ENCODE assay signal across 22 cellular contexts in the genomic region with DNA sequence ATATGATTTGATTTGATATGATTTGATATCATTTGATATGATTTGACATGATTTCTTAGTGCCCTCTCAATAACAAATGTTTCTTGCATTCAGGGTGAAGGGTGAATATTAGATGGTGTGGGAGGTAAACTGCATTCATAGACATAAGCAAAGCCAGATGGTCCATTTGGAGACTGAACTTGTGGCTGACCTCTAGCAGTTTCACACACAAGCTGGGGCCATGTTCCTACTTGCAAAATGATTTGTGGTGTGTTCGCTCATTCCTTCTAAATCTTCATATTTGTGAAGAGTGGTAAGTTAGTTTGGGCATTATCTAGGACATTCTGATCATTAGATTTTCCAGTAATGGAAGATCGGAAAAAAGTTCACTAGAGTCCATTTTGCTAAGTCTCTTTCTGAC. TPM values are rescaled to one million over a fixed set of nuclear protein-coding genes. Genes with fewer than 3 reads are reported as not detected.
DNase-seq lines count a peak whose midpoint lies in the region; ATAC-seq, FAIRE-seq and TF ChIP-seq lines count a peak whose summit lies in the region.
"Had no signal": no experiment of that assay in that cellular context is flagged by ENCODE, and none has a peak within 500 bp of the region (broad histone marks: within the 10 kb centered on the region; RNA-seq: fewer than 3 reads in every experiment).

No MANE protein-coding gene starts in this region.

- no peak for FAIRE-seq in HTR-8/SVneo (lab: Jason Lieb, UNC)
- FAIRE-seq: A204.1, GM12892, H54 had no signal

- peaks cover 30% of the 10 kb centered on the region for H3K4me1 ChIP-seq in adipocyte (ENCODE audit: control insufficient read depth, insufficient read depth, low read length)
- H3K4me1 ChIP-seq in esophagus muscularis mucosa: peaks cover 0 to 18% (median 12%) of the 10 kb centered on the region in 4 donors

- H3K27me3 ChIP-seq in adipocyte (replicated peaks; ENCODE audit: control insufficient read depth, insufficient read depth, low read length) (no peaks in the 10 kb centered on the region), esophagus muscularis mucosa (no peaks in the 10 kb centered on the region)

- no peaks in the 10 kb centered on the region for H3K9me3 ChIP-seq in adipocyte (ENCODE audit: control insufficient read depth, low read length)
- H3K9me3 ChIP-seq in esophagus muscularis mucosa: no peaks in the 10 kb centered on the region

- H3K36me3 ChIP-seq in adipocyte (ENCODE audit: control insufficient read depth, insufficient read depth, low read length, severe bottlenecking) (no peaks in the 10 kb centered on the region), esophagus muscularis mucosa (no peaks in the 10 kb centered on the region)

- intact Hi-C loops in esophagus muscularis mucosa (cut with DNase I): no loop called here

- WGBS in esophagus muscularis mucosa: 96% methylated on average over 2 of the region's 2 CpGs

- DNase-seq in AG09309 (ENCODE audit: low read depth) (peak; percentile 67), GM03348 (ENCODE audit: low spot score) (peak; percentile 48), adipocyte (ENCODE audit: low read depth) (peak; percentile 69), fibroblast of peridontal ligament (ENCODE audit: extremely low read depth) (peak; percentile 65), esophagus muscularis mucosa (ENCODE audit: extremely low spot score) (no peak), activated gamma-delta T cell (lab: John Stamatoyannopoulos, UW) (no peak), HTR-8/SVneo (ENCODE audit: insufficient read length, low spot score) (no peak)
- DNase-seq: AML-193; DMS79 treated with DMSO at 0.1 percent for 48 hours; GDM1; NCI-H187 treated with DMSO at 0.1 percent for 48 hours; NCI-H2171; NCI-H446; NCI-H69; NK-92 treated with Interleukin-12 subunit alpha and Interleukin-12 subunit beta, amount 100 ng/mL, for 24 hours; SIG-M5 had no signal

- H3K9ac ChIP-seq in adipocyte (ENCODE audit: low read length): peak overlapping the region; percentile 13

- no peak overlapping the region for H3K27ac ChIP-seq in esophagus muscularis mucosa (replicated peaks in 1 of 4)
- H3K27ac ChIP-seq: HL-60 had no signal

- no peak for TF ChIP-seq CTCF in AG09309 (IDR thresholded peaks at IDR 0.05; ENCODE audit: control insufficient read depth, insufficient read depth, low read depth, low read length, missing control alignments)
- TF ChIP-seq CTCF in esophagus muscularis mucosa (IDR thresholded peaks at IDR 0.05): no peak

- TF ChIP-seq EP300 in esophagus muscularis mucosa (IDR thresholded peaks at IDR 0.05): no peak

- TF ChIP-seq POLR2A in esophagus muscularis mucosa (IDR thresholded peaks at IDR 0.05; ENCODE audit: low read depth): no peak

- ATAC-seq in HG03342 (IDR thresholded peaks at IDR 0.05; ENCODE audit: unreplicated experiment): no peak

- H3K4me3 ChIP-seq in AG09309 (ENCODE audit: control insufficient read depth, low read depth, low read length) (no peak overlapping the region), adipocyte (ENCODE audit: low read length) (no peak overlapping the region), esophagus muscularis mucosa (no peak overlapping the region)

RNA-seq across cellular contexts. Expression of a gene that starts 40.5 kb away (rescaled TPM):
- under 1 TPM in 1 of 4 donors, not detected in 3; 0.17 TPM for total RNA-seq in esophagus muscularis mucosa
- total RNA-seq: OCI-LY7 had no signal

Comparison
In these comparisons a context has a peak if more than half of its experiments do, and no peak if none do; other contexts are left out.
1. DNase-seq: peak in AG09309 (single experiment), GM03348 (single experiment), adipocyte (single experiment) and fibroblast of peridontal ligament (single experiment); none in esophagus muscularis mucosa (single experiment), activated gamma-delta T cell (single experiment) and HTR-8/SVneo (single experiment).